ENCODE assay signal across 8 cellular contexts in the genomic region with DNA sequence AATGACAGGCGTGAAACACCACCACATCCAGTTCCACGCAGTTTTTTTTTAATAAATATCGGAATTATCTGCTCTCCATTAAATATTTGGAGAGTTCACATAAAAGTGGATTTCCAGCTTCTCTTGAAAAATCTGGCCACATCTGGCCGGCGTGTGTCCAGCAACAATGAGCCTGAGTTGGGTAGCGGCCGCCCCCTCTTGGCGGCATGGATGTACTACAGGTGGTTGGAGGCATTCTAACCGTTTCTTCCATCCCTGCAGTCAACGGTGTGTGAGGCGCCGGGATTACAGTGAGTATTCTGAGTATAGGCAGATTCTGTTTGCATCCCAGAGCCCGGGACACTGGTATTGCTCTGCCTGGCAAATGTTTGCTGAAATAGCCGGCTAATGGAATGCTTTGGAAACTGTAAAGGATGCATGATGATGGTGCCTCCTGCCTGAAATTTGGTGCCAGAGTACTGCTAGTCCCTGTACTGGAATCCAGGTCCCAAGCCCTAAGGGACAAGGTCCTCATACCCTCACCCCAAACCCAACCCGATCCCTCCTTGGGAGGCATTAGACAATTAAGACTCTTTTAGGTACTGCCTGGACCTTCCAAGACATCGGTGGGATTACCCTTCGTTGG. TPM values are rescaled to one million over a fixed set of nuclear protein-coding genes. Genes with fewer than 3 reads are reported as not detected.
DNase-seq lines count a peak whose midpoint lies in the region; ATAC-seq, FAIRE-seq and TF ChIP-seq lines count a peak whose summit lies in the region.

No MANE protein-coding gene starts in this region.

- no peak overlapping the region for H3K4me3 Mint-ChIP-seq in brain
- no peak overlapping the region for H3K4me3 Mint-ChIP-seq in immature natural killer cell

- CTCF ChIA-PET in A549 (lab: Yijun Ruan, JAX): interaction anchor here (0.7 to 10.0 kb wide), 23 partner anchors 9 to 413 kb away, joined by 3 to 102 read pairs (median 5); a partner anchor contains a TSS

- peak; percentile 60 to 67 for DNase-seq in A549 (ENCODE audit: low read depth in 1 of 2, low spot score in 1 of 2)
- peak; percentile 77 for DNase-seq in GM03348 (ENCODE audit: low spot score)
- DNase-seq in RPMI8226: peak; percentile 61
- peak; percentile 45 to 64 (median 57) for DNase-seq in immature natural killer cell
- DNase-seq in stimulated activated CD4-positive, alpha-beta T cell treated with anti-CD3 and anti-CD28 coated beads, Interleukin-15, amount 100 ng/mL, for 24 hours: peak; percentile 76

- no peak overlapping the region for H3K4me3 ChIP-seq in A549

- TF ChIP-seq RAD21 in A549 (conservative IDR thresholded peaks at IDR 0.05 in 1 of 2, IDR thresholded peaks at IDR 0.05 in 1 of 2): peak; percentile 74 to 77

- ATAC-seq in A549 (peak; percentile 79 to 91), HG03342 (IDR thresholded peaks at IDR 0.05; ENCODE audit: unreplicated experiment) (peak; percentile 44), HG03045 (IDR thresholded peaks at IDR 0.05; ENCODE audit: unreplicated experiment) (no peak)

- H3K27ac Mint-ChIP-seq in brain (peak overlapping the region in 1 of 5 experiments; percentile 31), immature natural killer cell (no peak overlapping the region)

- 32% methylated on average over 17 of the region's 17 CpGs for WGBS in A549 (ENCODE audit: missing lambda C conversion rate)

- no peak overlapping the region for H3K27ac ChIP-seq in A549

- H3K9me3 Mint-ChIP-seq in brain: peaks cover 0 to 11% (median 0%) of the 10 kb centered on the region in 5 experiments
- no peaks in the 10 kb centered on the region for H3K9me3 Mint-ChIP-seq in immature natural killer cell

- POLR2A ChIA-PET in A549 (lab: Yijun Ruan, JAX): no interaction called here

- H3K27me3 Mint-ChIP-seq in brain (peaks cover 15% of the 10 kb centered on the region), immature natural killer cell (ENCODE audit: low read depth in 3 of 3) (peaks cover 2 to 8% (median 2%) of the 10 kb centered on the region in 3 donors)

- H3K36me3 Mint-ChIP-seq in brain (no peaks in the 10 kb centered on the region), immature natural killer cell (no peaks in the 10 kb centered on the region)

- peak; percentile 61 for TF ChIP-seq CTCF in A549 (IDR thresholded peaks at IDR 0.05)
- TF ChIP-seq CTCF in brain (conservative IDR thresholded peaks at IDR 0.05): peak; percentile 58 to 70

- FAIRE-seq in A549 (lab: Jason Lieb, UNC): no peak

- 0 out of 3 replicates have a peak, but pooled peaks cover 3% of the 10 kb centered on the region for H3K4me1 ChIP-seq in A549

- no peaks in the 10 kb centered on the region for H3K9me3 ChIP-seq in A549

- TF ChIP-seq POLR2A in A549 (IDR thresholded peaks at IDR 0.05; ENCODE audit: low read length): no peak

- no peak for TF ChIP-seq EP300 in A549 (IDR thresholded peaks at IDR 0.05)

- H3K4me1 Mint-ChIP-seq in brain (peaks cover 5% of the 10 kb centered on the region), immature natural killer cell (peaks cover 17 to 23% of the 10 kb centered on the region in 2 donors)

- H3K4me2 ChIP-seq in A549: peak overlapping the region; percentile 54

TF ChIP-seq in A549, 52 proteins besides CTCF, POLR2A, EP300 and RAD21:
- peak; percentile 50 for TF ChIP-seq SMC3 (IDR thresholded peaks at IDR 0.05)
- no peak for TF ChIP-seq HOXA7 (CRISPR knock-in tag; IDR thresholded peaks at IDR 0.05)

RNA-seq across cellular contexts. Expression of a gene that starts 13.6 kb away (rescaled TPM):
- polyA plus RNA-seq in A549 (2011; rRNA removed) (9.6 and 13.8 TPM in 2 replicates), A549 (2017; fragmentation: RNase III; extraction: RNeasy Plus Mini Kit Qiagen cat#74134 plus additional on column Dnase treatment) (16.4 to 17.4 TPM (median 17.2 TPM) in 3 replicates), brain (ENCODE audit: insufficient read depth, low read depth, low replicate concordance) (21.7 TPM), immature natural killer cell (1 to 10 TPM; 4.6 to 8.7 (median 5.2) TPM)
- 5.9 and 7.8 TPM in 2 replicates for polyA plus RNA-seq in A549 (2012; cell fraction: cytosol; rRNA removed)
- 3.9 and 5.2 TPM in 2 replicates for polyA plus RNA-seq in A549 (2012; cell fraction: nucleus; rRNA removed)
- polyA minus RNA-seq in A549 (2011; rRNA and poly(A)+ RNA removed): 12.8 and 14.3 TPM in 2 replicates

RNA-seq across cellular contexts. Expression of a gene that starts 15.5 kb away (rescaled TPM):
- polyA plus RNA-seq in A549 (2011; rRNA removed): 3.0 and 3.2 TPM in 2 replicates
- 0.91 and 2.1 TPM in 2 replicates for polyA plus RNA-seq in A549 (2012; cell fraction: cytosol; rRNA removed)
- polyA plus RNA-seq in A549 (2012; cell fraction: nucleus; rRNA removed): 0.42 and 0.49 TPM in 2 replicates
- 2.1 to 3.1 TPM (median 2.9 TPM) in 3 replicates for polyA plus RNA-seq in A549 (2017; fragmentation: RNase III; extraction: RNeasy Plus Mini Kit Qiagen cat#74134 plus additional on column Dnase treatment)
- 1.4 and 2.8 TPM in 2 replicates for polyA minus RNA-seq in A549 (2011; rRNA and poly(A)+ RNA removed)
- 3.6 TPM for polyA plus RNA-seq in brain (ENCODE audit: insufficient read depth, low read depth, low replicate concordance)
- 100 to 1,000 TPM in 2 of 3 donors, 10 to 100 TPM in 1; 88.1 to 256 (median 149) TPM for polyA plus RNA-seq in immature natural killer cell

Comparison
In these comparisons a context has a peak if more than half of its experiments do, and no peak if none do; other contexts are left out.
1. RNA of a gene that starts 15.5 kb away (polyA plus RNA-seq): 88.1 to 256 TPM in immature natural killer cell; 3.6 TPM in brain (single experiment) and 0.42 to 3.2 TPM in A549; every median in the first group is over 10 times any median in the second.
2. Peak in every context shown above with its lines, with median percentiles within 50 percentile points of each other: DNase-seq.